14 cellular contexts compared by ENCODE assay signal in genomic region chr16:371729-372521, GRCh38. TPM values are rescaled to one million over a fixed set of nuclear protein-coding genes. Genes with fewer than 3 reads are reported as not detected.
DNase-seq lines count a peak whose midpoint lies in the region; ATAC-seq, FAIRE-seq and TF ChIP-seq lines count a peak whose summit lies in the region.
"Had no signal": no experiment of that assay in that cellular context is flagged by ENCODE, and none has a peak within 500 bp of the region (broad histone marks: within the 10 kb centered on the region; RNA-seq: fewer than 3 reads in every experiment).

No MANE protein-coding gene starts in this region.

- ATAC-seq in HepG2 (no peak), right lobe of liver (no peak)

- H3K4me2 ChIP-seq in HepG2 (ENCODE audit: low read depth, low read length), result no peak overlapping the region

- H3K4me1 ChIP-seq in HepG2 (ENCODE audit: insufficient read depth, low read length), result peaks cover 18% of the 10 kb centered on the region
- H3K4me1 ChIP-seq in right lobe of liver, result peaks cover 0 to 5% (median 2%) of the 10 kb centered on the region in 4 donors
- H3K4me1 ChIP-seq in spleen, result peaks cover 9 to 32% (median 25%) of the 10 kb centered on the region in 6 donors

- TF ChIP-seq CTCF in HepG2 (CRISPR knock-in tag; IDR thresholded peaks at IDR 0.05) (no peak), right lobe of liver (IDR thresholded peaks at IDR 0.05) (no peak), spleen (IDR thresholded peaks at IDR 0.05 in 8 of 11, conservative IDR thresholded peaks at IDR 0.05 in 3 of 11) (no peak)

- TSS peak; percentile 30 for BruUV-seq in HepG2 (replicated peaks; lab: Mats Ljungman, UMichigan)

- peaks cover 35% of the 10 kb centered on the region for H3K4me1 Mint-ChIP-seq in dendritic cell treated with granulocyte-macrophage colony-stimulating factor and Interleukin-4, amounts not matched to agents 40 ng/mL and 50 ng/mL, for 4 days (ENCODE audit: low read depth)

- no peak overlapping the region for H3K9ac ChIP-seq in HepG2 (ENCODE audit: insufficient read depth, low read depth, low read length)

- no peaks in the 10 kb centered on the region for H3K27me3 Mint-ChIP-seq in dendritic cell treated with granulocyte-macrophage colony-stimulating factor and Interleukin-4, amounts not matched to agents 40 ng/mL and 50 ng/mL, for 4 days

- CTCF ChIA-PET in HepG2 (lab: Yijun Ruan, JAX; ENCODE audit: low intra/inter-chr PET ratio, low total read pairs), result no interaction called here

- peaks cover 90% of the 10 kb centered on the region for H3K36me3 Mint-ChIP-seq in dendritic cell treated with granulocyte-macrophage colony-stimulating factor and Interleukin-4, amounts not matched to agents 40 ng/mL and 50 ng/mL, for 4 days (ENCODE audit: low read depth)

- no peak for FAIRE-seq in HepG2 (lab: Jason Lieb, UNC)
- FAIRE-seq: G401.6, TTC549 had no signal

- H3K9me3 Mint-ChIP-seq in dendritic cell treated with granulocyte-macrophage colony-stimulating factor and Interleukin-4, amounts not matched to agents 40 ng/mL and 50 ng/mL, for 4 days, result no peaks in the 10 kb centered on the region
- H3K9me3 Mint-ChIP-seq: GM23338 had no signal

- in situ Hi-C loops in HepG2 (cut with HindIII; ENCODE audit: extremely low pct_ligation_motif_present, low pct_unique_long_range_greater_than_20kb) (no loop called here), KBM-7 (cut with MboI; ENCODE audit: low pct_unique_long_range_greater_than_20kb, low sequenced_read_pairs) (no loop called here)

- H2AFZ ChIP-seq in HepG2 (ENCODE audit: low read length), result no peak overlapping the region
- H2AFZ ChIP-seq: GM23338 had no signal

- H3K79me2 ChIP-seq in HepG2 (ENCODE audit: insufficient read depth, low read length), result peaks cover 6% of the 10 kb centered on the region

- H3K9me3 ChIP-seq in HepG2 (ENCODE audit: low read length), result no peaks in the 10 kb centered on the region
- H3K9me3 ChIP-seq in right lobe of liver, result no peaks in the 10 kb centered on the region
- H3K9me3 ChIP-seq in spleen, result no peaks in the 10 kb centered on the region
- H3K9me3 ChIP-seq: esophagus squamous epithelium had no signal

- H3K27me3 ChIP-seq in HepG2 (ENCODE audit: control insufficient read depth in 1 of 2, insufficient read depth in 2 of 2, low read length in 2 of 2), result no peaks in the 10 kb centered on the region
- no peaks in the 10 kb centered on the region for H3K27me3 ChIP-seq in right lobe of liver
- no peaks in the 10 kb centered on the region for H3K27me3 ChIP-seq in spleen (replicated peaks in 1 of 7)
- H3K27me3 ChIP-seq: esophagus squamous epithelium had no signal

- no peaks in the 10 kb centered on the region for H4K20me1 ChIP-seq in HepG2 (ENCODE audit: insufficient read depth, low read length)

- intact Hi-C loops in HepG2 (cut with micrococcal nuclease; ENCODE audit: unreplicated experiment) (no loop called here), right lobe of liver (cut with DNase I) (no loop called here), spleen (cut with DNase I; ENCODE audit: low total_unique reads) (no loop called here)
- intact Hi-C loops in dendritic cell treated with granulocyte-macrophage colony-stimulating factor and Interleukin-4, amounts not matched to agents 40 ng/mL and 50 ng/mL, for 4 days (cut with micrococcal nuclease), result no loop called here

- H3K27ac ChIP-seq in HepG2 (ENCODE audit: extremely low read length, insufficient read depth, low read length) (no peak overlapping the region), right lobe of liver (no peak overlapping the region), spleen (peak overlapping the region in 2 of 8 donors; percentile 83 to 84)

- H3K4me3 Mint-ChIP-seq in dendritic cell treated with granulocyte-macrophage colony-stimulating factor and Interleukin-4, amounts not matched to agents 40 ng/mL and 50 ng/mL, for 4 days, result no peak overlapping the region
- H3K4me3 Mint-ChIP-seq: GM23338 had no signal

- POLR2A ChIA-PET in HepG2 (lab: Yijun Ruan, JAX), result interaction anchor here (1.6 to 2.8 kb wide), 2 partner anchors 9 to 10 kb away, joined by 5 to 27 read pairs; partner anchors contain the start of gene PGAP6

- no peak for DNase-seq in HepG2 (ENCODE audit: low spot score)
- no peak for DNase-seq in right lobe of liver
- DNase-seq in NCI-H2196 (lab: John Stamatoyannopoulos, UW; ENCODE audit: unreplicated experiment), result peak; percentile 89
- peak; percentile 80 for DNase-seq in spleen
- DNase-seq in cerebellar nuclear complex (lab: John Stamatoyannopoulos, UW), result no peak
- no peak for DNase-seq in HT-29 (ENCODE audit: low spot score)
- DNase-seq in KBM-7, result no peak
- DNase-seq: C1 segment of cervical spinal cord, esophagus squamous epithelium, left cardiac atrium had no signal

- H3K4me3 ChIP-seq in HepG2 (replicated peaks in 1 of 3; ENCODE audit: insufficient read depth in 1 of 3, low read depth in 2 of 3, low read length in 3 of 3) (no peak overlapping the region), right lobe of liver (no peak overlapping the region), spleen (no peak overlapping the region)
- H3K4me3 ChIP-seq: esophagus squamous epithelium had no signal

- H3K36me3 ChIP-seq in HepG2 (replicated peaks in 1 of 2; ENCODE audit: control insufficient read depth in 1 of 2, insufficient read depth in 2 of 2, low read length in 2 of 2) (peaks cover 18 to 41% of the 10 kb centered on the region in 2 experiments; a peak in 4 of 5 replicates), right lobe of liver (peaks cover 0 to 30% (median 0%) of the 10 kb centered on the region in 4 donors), spleen (peaks cover 0 to 87% (median 74%) of the 10 kb centered on the region in 6 donors)

- TF ChIP-seq POLR2A in HepG2 (IDR thresholded peaks at IDR 0.05; ENCODE audit: insufficient read depth in 1 of 2, low read depth in 2 of 2, low read length in 2 of 2) (no peak), right lobe of liver (IDR thresholded peaks at IDR 0.05) (no peak), spleen (IDR thresholded peaks at IDR 0.05) (no peak)

- H3K27ac Mint-ChIP-seq in dendritic cell treated with granulocyte-macrophage colony-stimulating factor and Interleukin-4, amounts not matched to agents 40 ng/mL and 50 ng/mL, for 4 days, result peak overlapping the region; percentile 83
- H3K27ac Mint-ChIP-seq: GM23338 had no signal

- WGBS in HepG2 (ENCODE audit: low lambda C conversion rate), result 98% methylated on average over 19 of the region's 31 CpGs
- 100% methylated on average over 1 of the region's 31 CpGs for WGBS in right lobe of liver (ENCODE audit: insufficient coverage, low coverage, low lambda C conversion rate, missing lambda C conversion rate)
- WGBS in spleen, 5 donors, result 86 to 94% (median 90%) methylated on average over 24 to 31 of the region's 31 CpGs

- TF ChIP-seq RAD21 in HepG2 (CRISPR knock-in tag; IDR thresholded peaks at IDR 0.05), result no peak

- TF ChIP-seq EP300 in HepG2 (IDR thresholded peaks at IDR 0.05; ENCODE audit: low read depth in 2 of 2, low read length in 2 of 2) (no peak), HepG2 (CRISPR knock-in tag; IDR thresholded peaks at IDR 0.05; ENCODE audit: borderline replicate concordance) (no peak)

RNA-seq across cellular contexts. Expression of gene MRPL28, which starts 1.6 kb away (rescaled TPM):
- total RNA-seq in HepG2 (2016; rRNA removed; fragmentation: Illumina TruSeq; extraction: Trizol), result 114 and 128 TPM in 2 replicates
- 30.5 and 32.3 TPM in 2 replicates for total RNA-seq in HepG2 (2016; cell fraction: cytosol; rRNA removed; fragmentation: Illumina TruSeq; extraction: Trizol; ENCODE audit: low read depth)
- total RNA-seq in HepG2 (2016; cell fraction: insoluble cytoplasmic fraction; rRNA removed; fragmentation: Illumina TruSeq; extraction: Trizol), result 115 and 131 TPM in 2 replicates
- total RNA-seq in HepG2 (2016; cell fraction: membrane; rRNA removed; fragmentation: Illumina TruSeq; extraction: Trizol), result 36.8 and 38.6 TPM in 2 replicates
- total RNA-seq in HepG2 (2016; cell fraction: nucleus; rRNA removed; fragmentation: Illumina TruSeq; extraction: Trizol), result 35.6 and 38.6 TPM in 2 replicates
- polyA plus RNA-seq in HepG2 (2011; rRNA removed), result 121 and 135 TPM in 2 replicates
- polyA plus RNA-seq in HepG2 (2011; cell fraction: cytosol; rRNA removed), result 141 and 211 TPM in 2 replicates
- 65.0 and 69.2 TPM in 2 replicates for polyA plus RNA-seq in HepG2 (2011; cell fraction: nucleus; rRNA removed)
- polyA plus RNA-seq in HepG2 (2012), result 50.0 and 56.2 TPM in 2 replicates
- polyA plus RNA-seq in HepG2 (2016; cell fraction: cytosol; fragmentation: Illumina TruSeq; extraction: Trizol; ENCODE audit: low read depth), result 35.7 and 36.6 TPM in 2 replicates
- 162 and 166 TPM in 2 replicates for polyA plus RNA-seq in HepG2 (2016; cell fraction: insoluble cytoplasmic fraction; fragmentation: Illumina TruSeq; extraction: Trizol; ENCODE audit: low read depth)
- 35.5 and 36.2 TPM in 2 replicates for polyA plus RNA-seq in HepG2 (2016; cell fraction: membrane; fragmentation: Illumina TruSeq; extraction: Trizol; ENCODE audit: low read depth)
- 85.4 and 90.0 TPM in 2 replicates for polyA plus RNA-seq in HepG2 (2016; cell fraction: nucleus; fragmentation: Illumina TruSeq; extraction: Trizol; ENCODE audit: insufficient read depth, low read depth)
- polyA minus RNA-seq in HepG2 (2011; rRNA and poly(A)+ RNA removed; ENCODE audit: low replicate concordance), result 51.3 and 73.8 TPM in 2 replicates
- 29.4 and 29.5 TPM in 2 replicates for polyA minus RNA-seq in HepG2 (2011; cell fraction: cytosol; rRNA and poly(A)+ RNA removed)
- 10.2 and 13.2 TPM in 2 replicates for polyA minus RNA-seq in HepG2 (2011; cell fraction: nucleus; rRNA and poly(A)+ RNA removed)
- total RNA-seq in right lobe of liver, result 10 to 100 TPM; 29.9 to 64.7 (median 32.6) TPM
- total RNA-seq in spleen, result 10 to 100 TPM; 38.0 to 64.1 (median 48.0) TPM
- polyA plus RNA-seq in spleen, result 100 to 1,000 TPM in 1 of 3 donors, 10 to 100 TPM in 2; 85.0 to 108 (median 85.7) TPM
- 223 and 226 TPM in 2 replicates for total RNA-seq in HT-29 (2014; rRNA removed; shearing (Covaris generic))

RNA-seq across cellular contexts. Expression of gene PGAP6, which starts 9.9 kb away (rescaled TPM):
- 33.7 and 52.7 TPM in 2 replicates for total RNA-seq in HepG2 (2016; rRNA removed; fragmentation: Illumina TruSeq; extraction: Trizol)
- total RNA-seq in HepG2 (2016; cell fraction: cytosol; rRNA removed; fragmentation: Illumina TruSeq; extraction: Trizol; ENCODE audit: low read depth), result 52.2 and 54.4 TPM in 2 replicates
- 27.1 and 52.1 TPM in 2 replicates for total RNA-seq in HepG2 (2016; cell fraction: insoluble cytoplasmic fraction; rRNA removed; fragmentation: Illumina TruSeq; extraction: Trizol)
- 108 and 112 TPM in 2 replicates for total RNA-seq in HepG2 (2016; cell fraction: membrane; rRNA removed; fragmentation: Illumina TruSeq; extraction: Trizol)
- total RNA-seq in HepG2 (2016; cell fraction: nucleus; rRNA removed; fragmentation: Illumina TruSeq; extraction: Trizol), result 36.6 and 38.8 TPM in 2 replicates
- polyA plus RNA-seq in HepG2 (2011; rRNA removed), result 136 and 192 TPM in 2 replicates
- polyA plus RNA-seq in HepG2 (2011; cell fraction: cytosol; rRNA removed), result 183 and 222 TPM in 2 replicates
- polyA plus RNA-seq in HepG2 (2011; cell fraction: nucleus; rRNA removed), result 308 and 324 TPM in 2 replicates
- polyA plus RNA-seq in HepG2 (2012), result 54.7 and 75.9 TPM in 2 replicates
- 90.3 and 94.2 TPM in 2 replicates for polyA plus RNA-seq in HepG2 (2016; cell fraction: cytosol; fragmentation: Illumina TruSeq; extraction: Trizol; ENCODE audit: low read depth)
- polyA plus RNA-seq in HepG2 (2016; cell fraction: insoluble cytoplasmic fraction; fragmentation: Illumina TruSeq; extraction: Trizol; ENCODE audit: low read depth), result 43.3 and 54.7 TPM in 2 replicates
- 117 and 127 TPM in 2 replicates for polyA plus RNA-seq in HepG2 (2016; cell fraction: membrane; fragmentation: Illumina TruSeq; extraction: Trizol; ENCODE audit: low read depth)
- polyA plus RNA-seq in HepG2 (2016; cell fraction: nucleus; fragmentation: Illumina TruSeq; extraction: Trizol; ENCODE audit: insufficient read depth, low read depth), result 107 and 123 TPM in 2 replicates
- 53.1 and 397 TPM in 2 replicates for polyA minus RNA-seq in HepG2 (2011; rRNA and poly(A)+ RNA removed; ENCODE audit: low replicate concordance)
- polyA minus RNA-seq in HepG2 (2011; cell fraction: cytosol; rRNA and poly(A)+ RNA removed), result 61.4 and 63.3 TPM in 2 replicates
- polyA minus RNA-seq in HepG2 (2011; cell fraction: nucleus; rRNA and poly(A)+ RNA removed), result 26.0 and 48.0 TPM in 2 replicates
- 10 to 100 TPM; 24.3 to 44.6 (median 28.0) TPM for total RNA-seq in right lobe of liver
- total RNA-seq in spleen, result 10 to 100 TPM; 35.7 to 63.2 (median 51.0) TPM
- 10 to 100 TPM; 19.5 to 40.6 (median 32.2) TPM for polyA plus RNA-seq in spleen
- 150 and 161 TPM in 2 replicates for total RNA-seq in HT-29 (2014; rRNA removed; shearing (Covaris generic))

RNA-seq across cellular contexts. Expression of gene AXIN1, which starts 19.4 kb away (rescaled TPM):
- 18.8 and 24.0 TPM in 2 replicates for total RNA-seq in HepG2 (2016; rRNA removed; fragmentation: Illumina TruSeq; extraction: Trizol)
- total RNA-seq in HepG2 (2016; cell fraction: cytosol; rRNA removed; fragmentation: Illumina TruSeq; extraction: Trizol; ENCODE audit: low read depth), result 17.0 and 18.3 TPM in 2 replicates
- 14.2 and 23.9 TPM in 2 replicates for total RNA-seq in HepG2 (2016; cell fraction: insoluble cytoplasmic fraction; rRNA removed; fragmentation: Illumina TruSeq; extraction: Trizol)
- total RNA-seq in HepG2 (2016; cell fraction: membrane; rRNA removed; fragmentation: Illumina TruSeq; extraction: Trizol), result 32.6 and 32.8 TPM in 2 replicates
- 14.9 and 17.5 TPM in 2 replicates for total RNA-seq in HepG2 (2016; cell fraction: nucleus; rRNA removed; fragmentation: Illumina TruSeq; extraction: Trizol)
- polyA plus RNA-seq in HepG2 (2011; rRNA removed), result 26.0 and 28.5 TPM in 2 replicates
- polyA plus RNA-seq in HepG2 (2011; cell fraction: cytosol; rRNA removed), result 37.0 and 44.7 TPM in 2 replicates
- polyA plus RNA-seq in HepG2 (2011; cell fraction: nucleus; rRNA removed), result 55.4 and 62.8 TPM in 2 replicates
- polyA plus RNA-seq in HepG2 (2012), result 28.4 and 30.4 TPM in 2 replicates
- polyA plus RNA-seq in HepG2 (2016; cell fraction: cytosol; fragmentation: Illumina TruSeq; extraction: Trizol; ENCODE audit: low read depth), result 8.5 and 8.8 TPM in 2 replicates
- 19.0 and 24.8 TPM in 2 replicates for polyA plus RNA-seq in HepG2 (2016; cell fraction: insoluble cytoplasmic fraction; fragmentation: Illumina TruSeq; extraction: Trizol; ENCODE audit: low read depth)
- 22.0 and 23.4 TPM in 2 replicates for polyA plus RNA-seq in HepG2 (2016; cell fraction: membrane; fragmentation: Illumina TruSeq; extraction: Trizol; ENCODE audit: low read depth)
- 30.6 and 31.6 TPM in 2 replicates for polyA plus RNA-seq in HepG2 (2016; cell fraction: nucleus; fragmentation: Illumina TruSeq; extraction: Trizol; ENCODE audit: insufficient read depth, low read depth)
- polyA minus RNA-seq in HepG2 (2011; rRNA and poly(A)+ RNA removed; ENCODE audit: low replicate concordance), result 10.4 and 24.0 TPM in 2 replicates
- 21.4 and 23.6 TPM in 2 replicates for polyA minus RNA-seq in HepG2 (2011; cell fraction: cytosol; rRNA and poly(A)+ RNA removed)
- 14.3 and 15.7 TPM in 2 replicates for polyA minus RNA-seq in HepG2 (2011; cell fraction: nucleus; rRNA and poly(A)+ RNA removed)
- total RNA-seq in right lobe of liver, result 10 to 100 TPM in 3 of 6 experiments, 1 to 10 TPM in 3; 5.5 to 17.4 (median 9.4) TPM
- 10 to 100 TPM; 22.6 to 27.3 (median 24.8) TPM for total RNA-seq in spleen
- polyA plus RNA-seq in spleen, result 10 to 100 TPM; 12.9 to 22.7 (median 13.6) TPM
- 77.0 and 88.4 TPM in 2 replicates for total RNA-seq in HT-29 (2014; rRNA removed; shearing (Covaris generic))

RNA-seq across cellular contexts. Expression of gene NME4, which starts 25.1 kb away (rescaled TPM):
- total RNA-seq in HepG2 (2016; rRNA removed; fragmentation: Illumina TruSeq; extraction: Trizol) (82.8 and 121 TPM in 2 replicates), right lobe of liver (10 to 100 TPM; 50.3 to 83.6 (median 61.0) TPM), spleen (10 to 100 TPM; 27.3 to 71.4 (median 50.0) TPM)
- 711 and 716 TPM in 2 replicates for total RNA-seq in HepG2 (2016; cell fraction: cytosol; rRNA removed; fragmentation: Illumina TruSeq; extraction: Trizol; ENCODE audit: low read depth)
- total RNA-seq in HepG2 (2016; cell fraction: insoluble cytoplasmic fraction; rRNA removed; fragmentation: Illumina TruSeq; extraction: Trizol), result 79.6 and 119 TPM in 2 replicates
- 463 and 513 TPM in 2 replicates for total RNA-seq in HepG2 (2016; cell fraction: membrane; rRNA removed; fragmentation: Illumina TruSeq; extraction: Trizol)
- total RNA-seq in HepG2 (2016; cell fraction: nucleus; rRNA removed; fragmentation: Illumina TruSeq; extraction: Trizol), result 47.7 and 52.8 TPM in 2 replicates
- polyA plus RNA-seq in HepG2 (2011; rRNA removed) (263 and 275 TPM in 2 replicates), spleen (10 to 100 TPM; 43.4 to 75.8 (median 67.7) TPM)
- polyA plus RNA-seq in HepG2 (2011; cell fraction: cytosol; rRNA removed), result 199 and 344 TPM in 2 replicates
- polyA plus RNA-seq in HepG2 (2011; cell fraction: nucleus; rRNA removed), result 245 and 274 TPM in 2 replicates
- 136 and 145 TPM in 2 replicates for polyA plus RNA-seq in HepG2 (2012)
- polyA plus RNA-seq in HepG2 (2016; cell fraction: cytosol; fragmentation: Illumina TruSeq; extraction: Trizol; ENCODE audit: low read depth), result 1,773 and 1,829 TPM in 2 replicates
- 189 and 200 TPM in 2 replicates for polyA plus RNA-seq in HepG2 (2016; cell fraction: insoluble cytoplasmic fraction; fragmentation: Illumina TruSeq; extraction: Trizol; ENCODE audit: low read depth)
- polyA plus RNA-seq in HepG2 (2016; cell fraction: membrane; fragmentation: Illumina TruSeq; extraction: Trizol; ENCODE audit: low read depth), result 997 and 1,012 TPM in 2 replicates
- 195 and 217 TPM in 2 replicates for polyA plus RNA-seq in HepG2 (2016; cell fraction: nucleus; fragmentation: Illumina TruSeq; extraction: Trizol; ENCODE audit: insufficient read depth, low read depth)
- 21.3 and 147 TPM in 2 replicates for polyA minus RNA-seq in HepG2 (2011; rRNA and poly(A)+ RNA removed; ENCODE audit: low replicate concordance)
- 51.2 and 63.8 TPM in 2 replicates for polyA minus RNA-seq in HepG2 (2011; cell fraction: cytosol; rRNA and poly(A)+ RNA removed)
- 27.2 and 27.9 TPM in 2 replicates for polyA minus RNA-seq in HepG2 (2011; cell fraction: nucleus; rRNA and poly(A)+ RNA removed)
- 25.3 and 29.0 TPM in 2 replicates for total RNA-seq in HT-29 (2014; rRNA removed; shearing (Covaris generic))

RNA-seq across cellular contexts. Expression of gene DECR2, which starts 29.8 kb away (rescaled TPM):
- total RNA-seq in HepG2 (2016; rRNA removed; fragmentation: Illumina TruSeq; extraction: Trizol), result 27.8 and 36.3 TPM in 2 replicates
- total RNA-seq in HepG2 (2016; cell fraction: cytosol; rRNA removed; fragmentation: Illumina TruSeq; extraction: Trizol; ENCODE audit: low read depth), result 22.1 and 28.4 TPM in 2 replicates
- 28.1 and 37.2 TPM in 2 replicates for total RNA-seq in HepG2 (2016; cell fraction: insoluble cytoplasmic fraction; rRNA removed; fragmentation: Illumina TruSeq; extraction: Trizol)
- 22.1 and 27.1 TPM in 2 replicates for total RNA-seq in HepG2 (2016; cell fraction: membrane; rRNA removed; fragmentation: Illumina TruSeq; extraction: Trizol)
- total RNA-seq in HepG2 (2016; cell fraction: nucleus; rRNA removed; fragmentation: Illumina TruSeq; extraction: Trizol), result 34.5 and 35.9 TPM in 2 replicates
- polyA plus RNA-seq in HepG2 (2011; rRNA removed), result 44.6 and 51.2 TPM in 2 replicates
- 29.5 and 53.6 TPM in 2 replicates for polyA plus RNA-seq in HepG2 (2011; cell fraction: cytosol; rRNA removed)
- polyA plus RNA-seq in HepG2 (2011; cell fraction: nucleus; rRNA removed), result 220 and 244 TPM in 2 replicates
- polyA plus RNA-seq in HepG2 (2012), result 22.1 and 23.1 TPM in 2 replicates
- 13.3 and 15.1 TPM in 2 replicates for polyA plus RNA-seq in HepG2 (2016; cell fraction: cytosol; fragmentation: Illumina TruSeq; extraction: Trizol; ENCODE audit: low read depth)
- 31.8 and 35.2 TPM in 2 replicates for polyA plus RNA-seq in HepG2 (2016; cell fraction: insoluble cytoplasmic fraction; fragmentation: Illumina TruSeq; extraction: Trizol; ENCODE audit: low read depth)
- polyA plus RNA-seq in HepG2 (2016; cell fraction: membrane; fragmentation: Illumina TruSeq; extraction: Trizol; ENCODE audit: low read depth), result 19.1 and 19.5 TPM in 2 replicates
- 124 and 131 TPM in 2 replicates for polyA plus RNA-seq in HepG2 (2016; cell fraction: nucleus; fragmentation: Illumina TruSeq; extraction: Trizol; ENCODE audit: insufficient read depth, low read depth)
- 15.9 and 53.9 TPM in 2 replicates for polyA minus RNA-seq in HepG2 (2011; rRNA and poly(A)+ RNA removed; ENCODE audit: low replicate concordance)
- polyA minus RNA-seq in HepG2 (2011; cell fraction: cytosol; rRNA and poly(A)+ RNA removed), result 17.0 and 17.7 TPM in 2 replicates
- 25.4 and 25.9 TPM in 2 replicates for polyA minus RNA-seq in HepG2 (2011; cell fraction: nucleus; rRNA and poly(A)+ RNA removed)
- total RNA-seq in right lobe of liver, result 100 to 1,000 TPM in 3 of 6 experiments, 10 to 100 TPM in 3; 73.6 to 169 (median 97.0) TPM
- 10 to 100 TPM in 5 of 7 donors, 1 to 10 TPM in 2; 8.9 to 14.8 (median 11.7) TPM for total RNA-seq in spleen
- 10 to 100 TPM in 2 of 3 donors, 1 to 10 TPM in 1; 9.1 to 19.5 (median 14.1) TPM for polyA plus RNA-seq in spleen
- 25.2 and 29.1 TPM in 2 replicates for total RNA-seq in HT-29 (2014; rRNA removed; shearing (Covaris generic))

Comparison
In these comparisons a context has a peak if more than half of its experiments do, and no peak if none do; other contexts are left out.
1. DNase-seq: peak in NCI-H2196 (single experiment) and spleen (single experiment); none in HepG2 (single experiment), right lobe of liver (0 of 3), cerebellar nuclear complex (0 of 2), HT-29 (single experiment) and KBM-7 (single experiment).